12 cellular contexts compared by ENCODE assay signal in the genomic region with DNA sequence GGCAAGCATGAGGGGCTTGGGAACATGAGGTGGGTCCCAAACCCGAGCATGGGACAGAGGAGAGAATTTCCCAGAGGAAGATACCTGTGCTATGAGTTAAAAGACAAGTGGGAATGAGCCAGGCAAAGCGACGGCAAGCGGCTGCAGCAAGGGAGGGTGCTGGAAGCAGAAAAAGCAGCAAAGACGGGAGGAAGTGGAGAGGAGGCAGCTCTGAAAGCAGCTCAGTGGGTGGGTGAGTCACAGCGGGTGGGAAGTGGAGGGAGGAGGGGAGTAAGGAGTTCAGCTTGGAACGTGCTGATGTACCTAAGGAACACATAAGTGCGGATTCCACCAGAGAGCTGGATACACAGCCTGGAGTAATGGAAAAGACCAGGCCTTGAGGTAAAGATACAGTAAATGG. TPM values are rescaled to one million over a fixed set of nuclear protein-coding genes. Genes with fewer than 3 reads are reported as not detected.
DNase-seq lines count a peak whose midpoint lies in the region; ATAC-seq, FAIRE-seq and TF ChIP-seq lines count a peak whose summit lies in the region.
"Had no signal": no experiment of that assay in that cellular context is flagged by ENCODE, and none has a peak within 500 bp of the region (broad histone marks: within the 10 kb centered on the region; RNA-seq: fewer than 3 reads in every experiment).

No MANE protein-coding gene starts in this region.

- peaks cover 3% of the 10 kb centered on the region for H3K36me3 Mint-ChIP-seq in astrocyte (ENCODE audit: low read depth, unreplicated experiment)

- FAIRE-seq in astrocyte (lab: Jason Lieb, UNC), result no peak

- H3K27me3 Mint-ChIP-seq in astrocyte (ENCODE audit: low read depth, unreplicated experiment), result no peaks in the 10 kb centered on the region
- H3K27me3 Mint-ChIP-seq: stimulated activated memory B cell treated with anti-CD40 and anti-IgM and Interleukin-4, amounts not matched to agents 10 μg/mL and 1 μg/mL and 100 μg/mL, for 72 hours had no signal

- H3K27ac Mint-ChIP-seq in astrocyte (ENCODE audit: unreplicated experiment), result peak overlapping the region; percentile 92
- H3K27ac Mint-ChIP-seq: activated naive CD4-positive, alpha-beta T cell treated with anti-CD3 and anti-CD28 coated beads for 36 hours; stimulated activated memory B cell treated with anti-CD40 and anti-IgM and Interleukin-4, amounts not matched to agents 10 μg/mL and 1 μg/mL and 100 μg/mL, for 72 hours had no signal

- peak overlapping the region; percentile 80 for H3K4me3 Mint-ChIP-seq in astrocyte (ENCODE audit: unreplicated experiment)
- H3K4me3 Mint-ChIP-seq: activated naive CD4-positive, alpha-beta T cell treated with anti-CD3 and anti-CD28 coated beads for 36 hours; stimulated activated memory B cell treated with anti-CD40 and anti-IgM and Interleukin-4, amounts not matched to agents 10 μg/mL and 1 μg/mL and 100 μg/mL, for 72 hours had no signal

- H3K4me1 ChIP-seq in astrocyte (ENCODE audit: insufficient read depth, low read length), result peaks cover 37% of the 10 kb centered on the region
- peaks cover 15% of the 10 kb centered on the region for H3K4me1 ChIP-seq in iPS-18a (ENCODE audit: control insufficient read depth, low read depth, low read length)
- H3K4me1 ChIP-seq: parathyroid adenoma had no signal

- in situ Hi-C loops in G401 (cut with HindIII; ENCODE audit: low sequenced_read_pairs), result no loop called here

- H3K4me3 ChIP-seq in astrocyte (ENCODE audit: insufficient read depth, low read depth, low read length) (peak overlapping the region; percentile 57), iPS-18a (ENCODE audit: low read length) (no peak overlapping the region)

- H3K27me3 ChIP-seq in astrocyte (ENCODE audit: insufficient read depth, low read length) (no peaks in the 10 kb centered on the region), iPS-18a (ENCODE audit: control insufficient read depth, insufficient read depth, low read length) (no peaks in the 10 kb centered on the region)
- H3K27me3 ChIP-seq: heart left ventricle had no signal

- intact Hi-C loops in left colon (cut with DNase I, micrococcal nuclease), result no loop called here

- H3K4me2 ChIP-seq in astrocyte (ENCODE audit: low read length), result peak overlapping the region; percentile 87

- H3K9ac ChIP-seq in astrocyte (ENCODE audit: low read length), result peak overlapping the region; percentile 91
- peak overlapping the region; percentile 26 for H3K9ac ChIP-seq in iPS-18a (ENCODE audit: low read length)
- H3K9ac ChIP-seq: parathyroid adenoma had no signal

- no peaks in the 10 kb centered on the region for H3K9me3 ChIP-seq in astrocyte (ENCODE audit: insufficient read depth, low read depth, low read length)
- H3K9me3 ChIP-seq in iPS-18a (ENCODE audit: control insufficient read depth, low read depth, low read length), result no peaks in the 10 kb centered on the region
- H3K9me3 ChIP-seq: heart left ventricle had no signal

- peaks cover 34% of the 10 kb centered on the region for H3K79me2 ChIP-seq in astrocyte (ENCODE audit: insufficient read depth, low read length)
- H3K79me2 ChIP-seq: parathyroid adenoma had no signal

- DNase-seq in HT1080 (ENCODE audit: low read depth) (peak; percentile 69), astrocyte (ENCODE audit: low read depth) (peak; percentile 95), superior temporal gyrus (ENCODE audit: extremely low spot score) (peak; percentile 63), left colon (no peak), G401 (ENCODE audit: low spot score) (no peak), NOMO-1 treated with DMSO at 0.1 percent for 48 hours (lab: John Stamatoyannopoulos, UW; ENCODE audit: unreplicated experiment) (no peak)
- DNase-seq: activated naive CD4-positive, alpha-beta T cell treated with anti-CD3 and anti-CD28 coated beads for 36 hours; heart left ventricle had no signal

- no peaks in the 10 kb centered on the region for H4K20me1 ChIP-seq in astrocyte (ENCODE audit: insufficient read depth, low read length)

- peaks cover 4% of the 10 kb centered on the region for H3K9me3 Mint-ChIP-seq in astrocyte (ENCODE audit: unreplicated experiment)
- H3K9me3 Mint-ChIP-seq: activated naive CD4-positive, alpha-beta T cell treated with anti-CD3 and anti-CD28 coated beads for 36 hours; stimulated activated memory B cell treated with anti-CD40 and anti-IgM and Interleukin-4, amounts not matched to agents 10 μg/mL and 1 μg/mL and 100 μg/mL, for 72 hours had no signal

- peaks cover 62% of the 10 kb centered on the region for H3K4me1 Mint-ChIP-seq in astrocyte (ENCODE audit: low read depth, unreplicated experiment)
- H3K4me1 Mint-ChIP-seq: stimulated activated memory B cell treated with anti-CD40 and anti-IgM and Interleukin-4, amounts not matched to agents 10 μg/mL and 1 μg/mL and 100 μg/mL, for 72 hours had no signal

- H3K36me3 ChIP-seq in astrocyte (ENCODE audit: insufficient read depth, low read length) (peaks cover 12% of the 10 kb centered on the region), iPS-18a (ENCODE audit: control insufficient read depth, low read depth, low read length) (peaks cover 36% of the 10 kb centered on the region)

- H2AFZ ChIP-seq in astrocyte (ENCODE audit: low read depth, low read length), result no peak overlapping the region
- H2AFZ ChIP-seq: parathyroid adenoma had no signal

- H3K27ac ChIP-seq in astrocyte (ENCODE audit: low read depth, low read length) (peak overlapping the region; percentile 98), iPS-18a (ENCODE audit: low read length) (peak overlapping the region; percentile 9)
- H3K27ac ChIP-seq: HL-60, parathyroid adenoma had no signal

- ATAC-seq in left colon, result no peak
- ATAC-seq: stimulated activated memory B cell treated with anti-CD40 and anti-IgM and Interleukin-4, amounts not matched to agents 10 μg/mL and 1 μg/mL and 100 μg/mL, for 72 hours had no signal

- no peak for TF ChIP-seq CTCF in astrocyte (IDR thresholded peaks at IDR 0.05; ENCODE audit: insufficient read depth, low read depth, low read length)

RNA-seq across cellular contexts. Expression of a gene that starts 41.4 kb away (rescaled TPM):
- total RNA-seq in HT1080 (2014; rRNA removed; shearing (Covaris generic)), result 5.5 and 7.8 TPM in 2 replicates
- 7.3 and 9.2 TPM in 2 replicates for polyA plus RNA-seq in HT1080 (2015; cell fraction: cytosol; rRNA removed)
- polyA plus RNA-seq in HT1080 (2015; cell fraction: nucleus; rRNA removed), result 13.2 and 13.4 TPM in 2 replicates
- total RNA-seq in astrocyte, result 9.4 and 11.5 TPM in 2 replicates
- 1 to 10 TPM; 7.9 to 9.9 TPM for total RNA-seq in left colon
- total RNA-seq in G401 (2014; rRNA removed; shearing (Covaris generic)), result 17.4 and 22.2 TPM in 2 replicates

Comparison
In these comparisons a context has a peak if more than half of its experiments do, and no peak if none do; other contexts are left out.
1. DNase-seq: peak in HT1080 (single experiment), astrocyte (single experiment) and superior temporal gyrus (single experiment); none in left colon (0 of 2), G401 (single experiment) and NOMO-1 treated with DMSO at 0.1 percent for 48 hours (single experiment).